28 cellular contexts compared by ENCODE assay signal in genomic region chr5:84650448-84650847, GRCh38.
"Had no signal": no experiment of that assay in that cellular context is flagged by ENCODE, and none has a peak within 500 bp of the region (broad histone marks: within the 10 kb centered on the region; RNA-seq: fewer than 3 reads in every experiment).

No MANE protein-coding gene starts in this region.

- H3K36me3 Mint-ChIP-seq: stimulated activated effector memory CD8-positive, alpha-beta T cell treated with anti-CD3 and anti-CD28 coated beads, Interleukin-12 subunit alpha, Interleukin-12 subunit beta, amount 100 ng/mL, for 72 hours; type B pancreatic cell had no signal

- H3K9me3 ChIP-seq: colonic mucosa, psoas muscle, sigmoid colon, testis had no signal

- H3K27me3 Mint-ChIP-seq: dendritic cell treated with granulocyte-macrophage colony-stimulating factor and Interleukin-4, amounts not matched to agents 40 ng/mL and 50 ng/mL, for 4 days; naive thymus-derived CD4-positive, alpha-beta T cell; type B pancreatic cell had no signal

- H3K27me3 ChIP-seq: colonic mucosa, foreskin keratinocyte, gastroesophageal sphincter, sigmoid colon, stomach, testis, tibial artery had no signal

- H3K4me1 Mint-ChIP-seq: endodermal cell; naive thymus-derived CD4-positive, alpha-beta T cell; nephron; stimulated activated effector memory CD8-positive, alpha-beta T cell treated with anti-CD3 and anti-CD28 coated beads, Interleukin-12 subunit alpha, Interleukin-12 subunit beta, amount 100 ng/mL, for 72 hours had no signal

- H3K27ac ChIP-seq: colonic mucosa, epithelial cell of prostate, foreskin keratinocyte, gastroesophageal sphincter, psoas muscle, sigmoid colon, stomach, testis, tibial artery had no signal

- H3K27ac Mint-ChIP-seq: dendritic cell treated with granulocyte-macrophage colony-stimulating factor and Interleukin-4, amounts not matched to agents 40 ng/mL and 50 ng/mL, for 4 days; endodermal cell; naive thymus-derived CD4-positive, alpha-beta T cell; nephron; stimulated activated effector memory CD8-positive, alpha-beta T cell treated with anti-CD3 and anti-CD28 coated beads, Interleukin-12 subunit alpha, Interleukin-12 subunit beta, amount 100 ng/mL, for 72 hours; type B pancreatic cell had no signal

- H3K4me3 ChIP-seq: colonic mucosa, gastroesophageal sphincter, psoas muscle, sigmoid colon, stomach, testis, tibial artery had no signal

- H3K36me3 ChIP-seq: colonic mucosa, gastroesophageal sphincter, sigmoid colon, stomach, tibial artery had no signal

- FAIRE-seq: kidney had no signal

- ATAC-seq: esophagus mucosa; foreskin keratinocyte; gastroesophageal sphincter; left lobe of liver; naive thymus-derived CD4-positive, alpha-beta T cell; psoas muscle; right cardiac atrium; stimulated activated effector memory CD8-positive, alpha-beta T cell treated with anti-CD3 and anti-CD28 coated beads, Interleukin-12 subunit alpha, Interleukin-12 subunit beta, amount 100 ng/mL, for 72 hours had no signal

- H3K4me3 Mint-ChIP-seq: dendritic cell treated with granulocyte-macrophage colony-stimulating factor and Interleukin-4, amounts not matched to agents 40 ng/mL and 50 ng/mL, for 4 days; endodermal cell; naive thymus-derived CD4-positive, alpha-beta T cell; nephron; stimulated activated effector memory CD8-positive, alpha-beta T cell treated with anti-CD3 and anti-CD28 coated beads, Interleukin-12 subunit alpha, Interleukin-12 subunit beta, amount 100 ng/mL, for 72 hours; type B pancreatic cell had no signal

- H3K4me1 ChIP-seq: colonic mucosa, foreskin keratinocyte, gastroesophageal sphincter, psoas muscle, sigmoid colon, stomach, testis, tibial artery had no signal

- DNase-seq: colonic mucosa; effector CD8-positive, alpha-beta T cell; endodermal cell; foreskin keratinocyte; hypothalamus; kidney; mesendoderm; midbrain; naive thymus-derived CD4-positive, alpha-beta T cell; nucleus accumbens; posterior cingulate gyrus; psoas muscle; right cardiac atrium; sigmoid colon; stimulated activated CD4-positive, alpha-beta T cell treated with anti-CD3 and anti-CD28 coated beads, Interleukin-2, amount 100 ng/mL, for 24 hours; stimulated activated CD4-positive, alpha-beta T cell treated with anti-CD3 and anti-CD28 coated beads, Interleukin-4, amount 100 ng/mL, for 24 hours; stimulated activated naive CD4-positive, alpha-beta T cell treated with Interleukin-2 at 50 U/mL for 16 hours; stomach; testis; tibial artery had no signal

- H3K9me3 Mint-ChIP-seq: nephron; stimulated activated effector memory CD8-positive, alpha-beta T cell treated with anti-CD3 and anti-CD28 coated beads, Interleukin-12 subunit alpha, Interleukin-12 subunit beta, amount 100 ng/mL, for 72 hours; type B pancreatic cell had no signal
